8 cellular contexts compared by ENCODE assay signal in genomic region chr12:104219908-104220404, GRCh38. TPM values are rescaled to one million over a fixed set of nuclear protein-coding genes. Genes with fewer than 3 reads are reported as not detected.
DNase-seq lines count a peak whose midpoint lies in the region; ATAC-seq and TF ChIP-seq lines count a peak whose summit lies in the region.

No MANE protein-coding gene starts in this region.

- ATAC-seq in omental fat pad (ENCODE audit: low FRiP score) (peak; percentile 70), HG02642 (IDR thresholded peaks at IDR 0.05; ENCODE audit: poor library complexity, unreplicated experiment) (no peak)

- H3K9me3 Mint-ChIP-seq in type B pancreatic cell: no peaks in the 10 kb centered on the region

- H3K27ac Mint-ChIP-seq in type B pancreatic cell: peak overlapping the region; percentile 86

- DNase-seq in DMS 273 (lab: John Stamatoyannopoulos, UW; ENCODE audit: unreplicated experiment): peak; percentile 74
- DNase-seq in NCI-H2081 (lab: John Stamatoyannopoulos, UW): peak; percentile 37 to 90
- peak; percentile 78 for DNase-seq in activated CD4-positive, alpha-beta T cell treated with anti-CD3 and anti-CD28 coated beads for 48 hours
- DNase-seq in dermis microvascular lymphatic vessel endothelial cell (ENCODE audit: low read depth in 2 of 2): peak; percentile 86 to 96
- no peak for DNase-seq in omental fat pad (ENCODE audit: low spot score)
- DNase-seq in type B pancreatic cell (ENCODE audit: extremely low spot score, unreplicated experiment): no peak
- DNase-seq in Ammon's horn (ENCODE audit: low spot score): no peak

- TF ChIP-seq CTCF in omental fat pad (IDR thresholded peaks at IDR 0.05): no peak
- TF ChIP-seq CTCF in type B pancreatic cell (conservative IDR thresholded peaks at IDR 0.05): no peak

- H3K27me3 Mint-ChIP-seq in type B pancreatic cell: peaks cover 3% of the 10 kb centered on the region

- H3K36me3 Mint-ChIP-seq in type B pancreatic cell: peaks cover 3% of the 10 kb centered on the region

- H3K4me3 Mint-ChIP-seq in type B pancreatic cell: peak overlapping the region; percentile 44

- peaks cover 14% of the 10 kb centered on the region for H3K4me1 Mint-ChIP-seq in type B pancreatic cell (ENCODE audit: unreplicated experiment)

RNA-seq across cellular contexts. Expression of gene TXNRD1, which starts 4.4 kb away (rescaled TPM):
- total RNA-seq in dermis microvascular lymphatic vessel endothelial cell (282 and 360 TPM in 2 replicates), omental fat pad (100 to 1,000 TPM; 170 to 313 (median 247) TPM), type B pancreatic cell (ENCODE audit: low replicate concordance) (94.7 and 157 TPM in 2 replicates)

Comparison
In these comparisons a context has a peak if more than half of its experiments do, and no peak if none do; other contexts are left out.
1. DNase-seq: peak in DMS 273 (single experiment), NCI-H2081 (2 of 2), activated CD4-positive, alpha-beta T cell treated with anti-CD3 and anti-CD28 coated beads for 48 hours (single experiment) and dermis microvascular lymphatic vessel endothelial cell (2 of 2); none in omental fat pad (single experiment), type B pancreatic cell (single experiment) and Ammon's horn (single experiment).